Comparison of ENCODE assay signal across 25 cellular contexts in genomic region chr4:185819144-185819543, GRCh38. TPM values are rescaled to one million over a fixed set of nuclear protein-coding genes. Genes with fewer than 3 reads are reported as not detected.
DNase-seq lines count a peak whose midpoint lies in the region; ATAC-seq, FAIRE-seq and TF ChIP-seq lines count a peak whose summit lies in the region.
"Had no signal": no experiment of that assay in that cellular context is flagged by ENCODE, and none has a peak within 500 bp of the region (broad histone marks: within the 10 kb centered on the region; RNA-seq: fewer than 3 reads in every experiment).

No MANE protein-coding gene starts in this region.

- DNase-seq in activated CD4-positive, alpha-beta T cell treated with anti-CD3 and anti-CD28 coated beads, Interleukin-2, amount 10 ng/mL, durations not matched to agents 24 days and 14 days = peak; percentile 48
- no peak for DNase-seq in activated CD4-positive, alpha-beta T cell treated with anti-CD3 and anti-CD28 coated beads for 36 hours
- DNase-seq in K562 (ENCODE audit: extremely low read depth in 1 of 4, low spot score in 3 of 4) = no peak
- no peak for DNase-seq in pancreas
- no peak for DNase-seq in cerebellar cortex (ENCODE audit: low spot score)
- no peak for DNase-seq in activated T-cell treated with anti-CD3 and anti-CD28 coated beads, Interleukin-2, amount 50 U/mL, for 24 hours
- no peak for DNase-seq in hepatocyte (ENCODE audit: low spot score)
- DNase-seq: ACHN; AML-193; BE2C; CD4-positive, alpha-beta T cell; CD8-positive, alpha-beta memory T cell; DMS 273 treated with DMSO at 0.1 percent for 48 hours; DMS79; EL; GDM1 had no signal

- no peaks in the 10 kb centered on the region for H3K9me1 ChIP-seq in K562 (ENCODE audit: control insufficient read depth, insufficient read depth, low read length)

- no peaks in the 10 kb centered on the region for H3K9me3 ChIP-seq in K562 (replicated peaks; ENCODE audit: control insufficient read depth, insufficient read depth, low read depth, low read length)
- H3K9me3 ChIP-seq in pancreas = no peaks in the 10 kb centered on the region
- H3K9me3 ChIP-seq in hepatocyte (ENCODE audit: low read depth) = no peaks in the 10 kb centered on the region
- H3K9me3 ChIP-seq: BE2C, HAP-1 had no signal

- H2AFZ ChIP-seq in K562 (ENCODE audit: low read depth, low read length) (no peak overlapping the region), hepatocyte (no peak overlapping the region)
- H2AFZ ChIP-seq: GM23338 had no signal

- no peak overlapping the region for H3K4me3 ChIP-seq in K562
- no peak overlapping the region for H3K4me3 ChIP-seq in pancreas
- H3K4me3 ChIP-seq in hepatocyte = no peak overlapping the region
- H3K4me3 ChIP-seq: BLaER1 treated with 17β-estradiol and CSF1 and Interleukin-3, amounts not matched to agents 10 nM and 100 nM; GM12878; GM23338; HAP-1 had no signal

- no peaks in the 10 kb centered on the region for H3K4me1 ChIP-seq in K562 (replicated peaks in 1 of 2; ENCODE audit: control insufficient read depth in 2 of 2, insufficient read depth in 2 of 2, low read length in 2 of 2)
- H3K4me1 ChIP-seq in pancreas = peaks cover 42 to 49% (median 47%) of the 10 kb centered on the region in 3 donors
- peaks cover 15% of the 10 kb centered on the region for H3K4me1 ChIP-seq in hepatocyte (ENCODE audit: insufficient read depth)
- H3K4me1 ChIP-seq: BE2C, HAP-1 had no signal

- CTCF ChIA-PET in activated CD4-positive, alpha-beta T cell treated with anti-CD3 and anti-CD28 coated beads for 36 hours (lab: Charles Lee) = no interaction called here
- CTCF ChIA-PET in K562 (lab: Yijun Ruan, JAX; ENCODE audit: low intra/inter-chr PET ratio) = no interaction called here

- 0% methylated on average over 5 of the region's 5 CpGs for WGBS in K562 (ENCODE audit: insufficient coverage, low coverage, missing lambda C conversion rate)
- 83% methylated on average over 5 of the region's 5 CpGs for WGBS in pancreas, 2 donors
- WGBS in hepatocyte (ENCODE audit: low lambda C conversion rate, missing lambda C conversion rate) = 96% methylated on average over 5 of the region's 5 CpGs

- POLR2A ChIA-PET in activated CD4-positive, alpha-beta T cell treated with anti-CD3 and anti-CD28 coated beads for 36 hours (lab: Charles Lee) = no interaction called here
- POLR2A ChIA-PET in K562 (lab: Yijun Ruan, JAX) = interaction anchor here (0.6 kb wide), 1 partner anchor 55 kb away, joined by 3 read pairs; no protein-coding TSS in a partner anchor

- H3K4me2 ChIP-seq in K562 (ENCODE audit: insufficient read depth, low read length) (no peak overlapping the region), hepatocyte (no peak overlapping the region)
- H3K4me2 ChIP-seq: BLaER1 treated with 17β-estradiol and CSF1 and Interleukin-3, amounts not matched to agents 10 nM and 100 nM; GM23338 had no signal

- in situ Hi-C loops in K562 (cut with MboI) = no loop called here

- no peak for TF ChIP-seq RAD21 in K562 (CRISPR knock-in tag; conservative IDR thresholded peaks at IDR 0.05 in 1 of 2, IDR thresholded peaks at IDR 0.05 in 1 of 2)

- no peaks in the 10 kb centered on the region for H3K79me2 ChIP-seq in K562 (ENCODE audit: control insufficient read depth, insufficient read depth, low read length)
- no peaks in the 10 kb centered on the region for H3K79me2 ChIP-seq in hepatocyte

- H3K27ac ChIP-seq in K562 (ENCODE audit: extremely low read depth, low read depth, low read length) (no peak overlapping the region), pancreas (peak overlapping the region; percentile 70 to 95 (median 84)), hepatocyte (no peak overlapping the region)
- H3K27ac ChIP-seq: 22Rv1; BLaER1 treated with 17β-estradiol and CSF1 and Interleukin-3, amounts not matched to agents 10 nM and 100 nM had no signal

- TF ChIP-seq CTCF in K562 (IDR thresholded peaks at IDR 0.05 in 2 of 3, conservative IDR thresholded peaks at IDR 0.05 in 1 of 3; ENCODE audit: insufficient read depth in 2 of 3, low read depth in 1 of 3, low read length in 3 of 3) (no peak), pancreas (IDR thresholded peaks at IDR 0.05) (no peak), hepatocyte (IDR thresholded peaks at IDR 0.05; ENCODE audit: poor library complexity) (no peak)

- H4K20me1 ChIP-seq in K562 (replicated peaks; ENCODE audit: control insufficient read depth, insufficient read depth, low read length) = no peaks in the 10 kb centered on the region; the same call in 1 of the 2 replicates
- no peaks in the 10 kb centered on the region for H4K20me1 ChIP-seq in hepatocyte (ENCODE audit: insufficient read depth, poor library complexity, severe bottlenecking)
- H4K20me1 ChIP-seq: BLaER1 treated with 17β-estradiol and CSF1 and Interleukin-3, amounts not matched to agents 10 nM and 100 nM had no signal

- FAIRE-seq in K562 (lab: Jason Lieb, UNC) (no peak), pancreas (lab: Jason Lieb, UNC) (no peak)
- FAIRE-seq: A204.1, D721Med, GM12878, H54 had no signal

- no peak overlapping the region for H3K9ac ChIP-seq in K562 (ENCODE audit: insufficient read depth in 1 of 2, low read depth in 2 of 2, low read length in 2 of 2)
- H3K9ac ChIP-seq: BLaER1 treated with 17β-estradiol and CSF1 and Interleukin-3, amounts not matched to agents 10 nM and 100 nM had no signal

- no TSS peak for BruUV-seq in K562 (replicated peaks; lab: Mats Ljungman, UMichigan)

- no peak for TF ChIP-seq EP300 in K562 (IDR thresholded peaks at IDR 0.05; ENCODE audit: low read length)

- H3K9me2 ChIP-seq in hepatocyte (replicated peaks; ENCODE audit: insufficient read depth) = no peaks in the 10 kb centered on the region

- intact Hi-C loops in activated CD4-positive, alpha-beta T cell treated with anti-CD3 and anti-CD28 coated beads, Interleukin-2, amount 10 ng/mL, durations not matched to agents 24 days and 14 days (cut with micrococcal nuclease) = no loop called here
- intact Hi-C loops in activated CD4-positive, alpha-beta T cell treated with anti-CD3 and anti-CD28 coated beads for 36 hours (cut with DNase I, micrococcal nuclease) = no loop called here
- intact Hi-C loops in K562 (cut with micrococcal nuclease) = no loop called here
- intact Hi-C loops in pancreas (cut with DNase I) = no loop called here

- TF ChIP-seq POLR2A in K562 (conservative IDR thresholded peaks at IDR 0.05) = no peak

- H3K27ac Mint-ChIP-seq in activated CD4-positive, alpha-beta T cell treated with anti-CD3 and anti-CD28 coated beads, Interleukin-2, amount 10 ng/mL, durations not matched to agents 24 days and 14 days = no peak overlapping the region
- H3K27ac Mint-ChIP-seq in activated CD4-positive, alpha-beta T cell treated with anti-CD3 and anti-CD28 coated beads for 36 hours = no peak overlapping the region
- no peak overlapping the region for H3K27ac Mint-ChIP-seq in activated T-cell treated with anti-CD3 and anti-CD28 coated beads, Interleukin-2, amount 50 U/mL, for 24 hours
- H3K27ac Mint-ChIP-seq: CD14-positive monocyte; CD4-positive, alpha-beta T cell; CD8-positive, alpha-beta memory T cell; GM23338 had no signal

- no peak for ATAC-seq in activated CD4-positive, alpha-beta T cell treated with anti-CD3 and anti-CD28 coated beads for 36 hours
- ATAC-seq in K562 (no peak), pancreas (no peak)
- ATAC-seq: GM12878, GM23338 had no signal

- H3K27me3 Mint-ChIP-seq in activated CD4-positive, alpha-beta T cell treated with anti-CD3 and anti-CD28 coated beads, Interleukin-2, amount 10 ng/mL, durations not matched to agents 24 days and 14 days = no peaks in the 10 kb centered on the region
- peaks cover 2% of the 10 kb centered on the region for H3K27me3 Mint-ChIP-seq in activated CD4-positive, alpha-beta T cell treated with anti-CD3 and anti-CD28 coated beads for 36 hours
- H3K27me3 Mint-ChIP-seq in activated T-cell treated with anti-CD3 and anti-CD28 coated beads, Interleukin-2, amount 50 U/mL, for 24 hours = no peaks in the 10 kb centered on the region

- H3K36me3 ChIP-seq in K562 (ENCODE audit: control insufficient read depth, insufficient read depth, low read length) (no peaks in the 10 kb centered on the region), pancreas (no peaks in the 10 kb centered on the region), hepatocyte (replicated peaks; ENCODE audit: insufficient read depth, low read depth) (no peaks in the 10 kb centered on the region)
- H3K36me3 ChIP-seq: BE2C; BLaER1 treated with 17β-estradiol and CSF1 and Interleukin-3, amounts not matched to agents 10 nM and 100 nM; HAP-1 had no signal

- peaks cover 5 to 20% of the 10 kb centered on the region in 2 experiments; a peak in 3 of 5 replicates for H3K27me3 ChIP-seq in K562 (ENCODE audit: control insufficient read depth in 2 of 2, insufficient read depth in 2 of 2, low read length in 2 of 2)
- H3K27me3 ChIP-seq in pancreas = no peaks in the 10 kb centered on the region
- H3K27me3 ChIP-seq in hepatocyte = no peaks in the 10 kb centered on the region
- H3K27me3 ChIP-seq: BE2C; BLaER1 treated with 17β-estradiol and CSF1 and Interleukin-3, amounts not matched to agents 10 nM and 100 nM had no signal

- no peaks in the 10 kb centered on the region for H3K9me3 Mint-ChIP-seq in activated CD4-positive, alpha-beta T cell treated with anti-CD3 and anti-CD28 coated beads, Interleukin-2, amount 10 ng/mL, durations not matched to agents 24 days and 14 days
- no peaks in the 10 kb centered on the region for H3K9me3 Mint-ChIP-seq in activated CD4-positive, alpha-beta T cell treated with anti-CD3 and anti-CD28 coated beads for 36 hours (ENCODE audit: low read depth)
- no peaks in the 10 kb centered on the region for H3K9me3 Mint-ChIP-seq in activated T-cell treated with anti-CD3 and anti-CD28 coated beads, Interleukin-2, amount 50 U/mL, for 24 hours
- H3K9me3 Mint-ChIP-seq: CD4-positive, alpha-beta T cell; GM23338 had no signal

- no peak overlapping the region for H3K4me3 Mint-ChIP-seq in activated CD4-positive, alpha-beta T cell treated with anti-CD3 and anti-CD28 coated beads, Interleukin-2, amount 10 ng/mL, durations not matched to agents 24 days and 14 days
- H3K4me3 Mint-ChIP-seq in activated CD4-positive, alpha-beta T cell treated with anti-CD3 and anti-CD28 coated beads for 36 hours = no peak overlapping the region
- no peak overlapping the region for H3K4me3 Mint-ChIP-seq in activated T-cell treated with anti-CD3 and anti-CD28 coated beads, Interleukin-2, amount 50 U/mL, for 24 hours
- H3K4me3 Mint-ChIP-seq: CD14-positive monocyte; CD4-positive, alpha-beta T cell; CD8-positive, alpha-beta memory T cell; GM23338 had no signal

- no peaks in the 10 kb centered on the region for H3K36me3 Mint-ChIP-seq in activated CD4-positive, alpha-beta T cell treated with anti-CD3 and anti-CD28 coated beads, Interleukin-2, amount 10 ng/mL, durations not matched to agents 24 days and 14 days (ENCODE audit: low read depth)
- no peaks in the 10 kb centered on the region for H3K36me3 Mint-ChIP-seq in activated CD4-positive, alpha-beta T cell treated with anti-CD3 and anti-CD28 coated beads for 36 hours (ENCODE audit: low read depth)
- no peaks in the 10 kb centered on the region for H3K36me3 Mint-ChIP-seq in activated T-cell treated with anti-CD3 and anti-CD28 coated beads, Interleukin-2, amount 50 U/mL, for 24 hours (ENCODE audit: low read depth)
- H3K36me3 Mint-ChIP-seq: CD14-positive monocyte; CD8-positive, alpha-beta memory T cell had no signal

- H3K4me1 Mint-ChIP-seq in activated CD4-positive, alpha-beta T cell treated with anti-CD3 and anti-CD28 coated beads, Interleukin-2, amount 10 ng/mL, durations not matched to agents 24 days and 14 days = no peaks in the 10 kb centered on the region
- no peaks in the 10 kb centered on the region for H3K4me1 Mint-ChIP-seq in activated CD4-positive, alpha-beta T cell treated with anti-CD3 and anti-CD28 coated beads for 36 hours
- no peaks in the 10 kb centered on the region for H3K4me1 Mint-ChIP-seq in activated T-cell treated with anti-CD3 and anti-CD28 coated beads, Interleukin-2, amount 50 U/mL, for 24 hours (ENCODE audit: low read depth)
- H3K4me1 Mint-ChIP-seq: CD14-positive monocyte; CD8-positive, alpha-beta memory T cell had no signal

RNA-seq across cellular contexts. Expression of gene SORBS2, which starts 7.2 kb away (rescaled TPM):
- not detected in 2 replicates for total RNA-seq in activated CD4-positive, alpha-beta T cell treated with anti-CD3 and anti-CD28 coated beads, Interleukin-2, amount 10 ng/mL, durations not matched to agents 24 days and 14 days
- total RNA-seq in activated CD4-positive, alpha-beta T cell treated with anti-CD3 and anti-CD28 coated beads for 36 hours = not detected
- total RNA-seq in K562 (2011; cell fraction: chromatin; rRNA removed; ENCODE audit: low replicate concordance) = not detected in 2 replicates
- not detected in 2 replicates for total RNA-seq in K562 (2011; cell fraction: nucleolus; rRNA removed)
- not detected in 2 replicates for total RNA-seq in K562 (2011; cell fraction: nucleoplasm; rRNA removed)
- total RNA-seq in K562 (2014; rRNA removed) = not detected in 2 replicates
- total RNA-seq in K562 (2014; rRNA removed; fragmentation: Illumina TruSeq; extraction: Trizol) = not detected in 2 replicates
- not detected in 2 replicates for total RNA-seq in K562 (2015; rRNA removed; fragmentation: Illumina TruSeq; extraction: Trizol)
- total RNA-seq in K562 (2021) = 0.29 and 1.1 TPM in 2 replicates
- polyA plus RNA-seq in K562 (2011; rRNA removed) = not detected in 2 replicates
- not detected in 2 replicates for polyA plus RNA-seq in K562 (2011; cell fraction: cytosol; rRNA removed)
- polyA plus RNA-seq in K562 (2011; cell fraction: nucleus; rRNA removed) = not detected in 2 replicates
- 0.05 TPM in 1 of 2 replicates, not detected in the other for polyA plus RNA-seq in K562 (2012)
- polyA plus RNA-seq in K562 (2014; fragmentation: Illumina TruSeq; extraction: Trizol) = not detected in 2 replicates
- not detected for polyA plus RNA-seq in K562 (2014; fragmentation: Nextera tagmentation; extraction: Ambion mirVana)
- polyA plus RNA-seq in K562 (2014; rRNA removed) = not detected in 2 replicates
- not detected in 2 replicates for polyA minus RNA-seq in K562 (2011; rRNA and poly(A)+ RNA removed)
- not detected in 2 replicates for polyA minus RNA-seq in K562 (2011; cell fraction: cytosol; rRNA and poly(A)+ RNA removed)
- not detected in 2 replicates for polyA minus RNA-seq in K562 (2011; cell fraction: nucleus; rRNA and poly(A)+ RNA removed)
- total RNA-seq in pancreas = 100 to 1,000 TPM; 103 to 245 (median 145) TPM
- 10 to 100 TPM; 61.7 to 74.9 TPM for polyA plus RNA-seq in pancreas
- total RNA-seq in hepatocyte = 52.1 and 56.5 TPM in 2 replicates
- polyA plus RNA-seq in hepatocyte = 43.4 and 60.0 TPM in 2 replicates
- total RNA-seq: CD4-positive, alpha-beta T cell; CD8-positive, alpha-beta memory T cell had no signal
- polyA plus RNA-seq: CD14-positive monocyte; CD8-positive, alpha-beta memory T cell had no signal

Comparison
In these comparisons a context has a peak if more than half of its experiments do, and no peak if none do; other contexts are left out.
1. H3K27ac ChIP-seq: peak in pancreas (4 of 4); none in K562 (single experiment) and hepatocyte (single experiment).
2. RNA of gene SORBS2, which starts 7.2 kb away (total RNA-seq): 103 to 245 TPM in pancreas and 52.1 to 56.5 TPM in hepatocyte; not detected in activated CD4-positive, alpha-beta T cell treated with anti-CD3 and anti-CD28 coated beads for 36 hours, not detected in activated CD4-positive, alpha-beta T cell treated with anti-CD3 and anti-CD28 coated beads, Interleukin-2, amount 10 ng/mL, durations not matched to agents 24 days and 14 days and 0.29 to 1.1 TPM in K562; every median in the first group is over 10 times any median in the second.